8 cellular contexts compared by ENCODE assay signal in the genomic region with DNA sequence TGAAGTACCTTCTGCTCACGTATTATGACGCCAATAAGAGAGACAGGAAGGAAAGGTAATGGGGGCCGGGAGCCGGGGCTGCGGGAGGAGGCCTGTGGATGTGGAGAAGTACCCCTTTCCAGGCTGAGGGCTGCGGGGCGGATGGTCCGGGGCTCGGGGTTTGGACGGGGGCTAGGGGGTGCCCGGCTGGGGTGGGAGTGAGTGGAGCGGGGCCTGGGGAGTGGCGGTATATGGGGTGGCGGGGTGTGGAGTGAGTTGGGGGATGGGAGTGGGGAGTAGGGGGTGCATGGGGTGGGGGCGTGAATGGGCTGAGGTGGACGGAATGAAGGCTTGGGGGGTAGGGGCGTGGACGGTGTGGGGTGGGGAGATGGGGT. TPM values are rescaled to one million over a fixed set of nuclear protein-coding genes. Genes with fewer than 3 reads are reported as not detected.
A peak's percentile ranks its signal among the peaks of the same experiment; 100 is the strongest.
DNase-seq lines count a peak whose midpoint lies in the region; ATAC-seq and TF ChIP-seq lines count a peak whose summit lies in the region.
"Not testable (repeated sequence)": the region's sequence is repeated elsewhere in the genome, so short reads cannot be mapped to it uniquely, and the experiment has no call there.

No MANE protein-coding gene starts in this region.

- H3K4me3 Mint-ChIP-seq in activated naive CD8-positive, alpha-beta T cell treated with anti-CD3 and anti-CD28 coated beads, Interleukin-2, amount 10 ng/mL, durations not matched to agents 7 days and 5 days: peak overlapping the region; percentile 100
- peak overlapping the region; percentile 97 to 99 (median 99) for H3K4me3 Mint-ChIP-seq in immature natural killer cell
- peak overlapping the region; percentile 99 for H3K4me3 Mint-ChIP-seq in neural crest cell
- peak overlapping the region; percentile 99 for H3K4me3 Mint-ChIP-seq in stimulated activated naive CD8-positive, alpha-beta T cell treated with anti-CD3 and anti-CD28 coated beads, Interleukin-15, amount 100 ng/mL, for 72 hours

- DNase-seq in BJ (ENCODE audit: low read depth); SJCRH30; activated naive CD8-positive, alpha-beta T cell treated with anti-CD3 and anti-CD28 coated beads, Interleukin-2, amount 10 ng/mL, durations not matched to agents 7 days and 5 days; epithelial cell of esophagus (ENCODE audit: low read depth); immature natural killer cell; neural crest cell (ENCODE audit: low read depth, low spot score); stimulated activated naive CD8-positive, alpha-beta T cell treated with anti-CD3 and anti-CD28 coated beads, Interleukin-15, amount 100 ng/mL, for 72 hours: not testable (repeated sequence)

- H3K4me3 ChIP-seq in BJ (ENCODE audit: low read depth, low read length) (peak overlapping the region; percentile 58), HEK293 (ENCODE audit: low read depth, low read length) (peak overlapping the region; percentile 63), SJCRH30 (peak overlapping the region; percentile 96), epithelial cell of esophagus (ENCODE audit: low read length) (peak overlapping the region; percentile 68)

- H3K36me3 ChIP-seq in BJ (ENCODE audit: control insufficient read depth, insufficient read depth, low read length); HEK293 (ENCODE audit: control insufficient read depth in 2 of 2, insufficient read depth in 1 of 2, low read length in 2 of 2); SJCRH30: not testable (repeated sequence)

- H3K27ac Mint-ChIP-seq in activated naive CD8-positive, alpha-beta T cell treated with anti-CD3 and anti-CD28 coated beads, Interleukin-2, amount 10 ng/mL, durations not matched to agents 7 days and 5 days: peak overlapping the region; percentile 99
- H3K27ac Mint-ChIP-seq in immature natural killer cell: peak overlapping the region; percentile 96 to 98 (median 98)
- H3K27ac Mint-ChIP-seq in neural crest cell (ENCODE audit: unreplicated experiment): peak overlapping the region; percentile 99
- H3K27ac Mint-ChIP-seq in stimulated activated naive CD8-positive, alpha-beta T cell treated with anti-CD3 and anti-CD28 coated beads, Interleukin-15, amount 100 ng/mL, for 72 hours: peak overlapping the region; percentile 96 to 98

- H3K27ac ChIP-seq in HEK293 (ENCODE audit: extremely low read depth, low read depth, low read length): peak overlapping the region; percentile 82
- H3K27ac ChIP-seq in SJCRH30: peak overlapping the region; percentile 72

- H3K27me3 Mint-ChIP-seq in activated naive CD8-positive, alpha-beta T cell treated with anti-CD3 and anti-CD28 coated beads, Interleukin-2, amount 10 ng/mL, durations not matched to agents 7 days and 5 days: peaks cover 24% of the 10 kb centered on the region
- not testable (repeated sequence) for H3K27me3 Mint-ChIP-seq in immature natural killer cell (ENCODE audit: low read depth in 3 of 3); neural crest cell (ENCODE audit: low read depth)
- H3K27me3 Mint-ChIP-seq in stimulated activated naive CD8-positive, alpha-beta T cell treated with anti-CD3 and anti-CD28 coated beads, Interleukin-15, amount 100 ng/mL, for 72 hours: peaks cover 16% of the 10 kb centered on the region

- POLR2A ChIA-PET in BJ (lab: Charles Lee): not testable (repeated sequence)
- POLR2A ChIA-PET in HEK293 (lab: Yijun Ruan, JAX): interaction anchor here (1.2 kb wide), 1 partner anchor 245 kb away, joined by 3 read pairs; no protein-coding TSS in a partner anchor
- POLR2A ChIA-PET in activated naive CD8-positive, alpha-beta T cell treated with anti-CD3 and anti-CD28 coated beads, Interleukin-2, amount 10 ng/mL, durations not matched to agents 7 days and 5 days (lab: Charles Lee): interaction anchor here (1.3 to 2.8 kb wide), 2 partner anchors 151 to 256 kb away, joined by 7 to 23 read pairs; a partner anchor contains a TSS

- TF ChIP-seq CTCF in BJ (IDR thresholded peaks at IDR 0.05; ENCODE audit: insufficient read depth, low read depth, low read length); HEK293 (tag by site-specific recombination; IDR thresholded peaks at IDR 0.05); epithelial cell of esophagus (IDR thresholded peaks at IDR 0.05; ENCODE audit: insufficient read depth, low read depth, low read length, missing control alignments); neural crest cell (conservative IDR thresholded peaks at IDR 0.05): not testable (repeated sequence)

- not testable (repeated sequence) for H3K36me3 Mint-ChIP-seq in activated naive CD8-positive, alpha-beta T cell treated with anti-CD3 and anti-CD28 coated beads, Interleukin-2, amount 10 ng/mL, durations not matched to agents 7 days and 5 days; immature natural killer cell; neural crest cell (ENCODE audit: low read depth)

- H3K9me3 Mint-ChIP-seq in activated naive CD8-positive, alpha-beta T cell treated with anti-CD3 and anti-CD28 coated beads, Interleukin-2, amount 10 ng/mL, durations not matched to agents 7 days and 5 days; immature natural killer cell; neural crest cell; stimulated activated naive CD8-positive, alpha-beta T cell treated with anti-CD3 and anti-CD28 coated beads, Interleukin-15, amount 100 ng/mL, for 72 hours: not testable (repeated sequence)

- not testable (repeated sequence) for H3K4me1 ChIP-seq in HEK293 (ENCODE audit: control insufficient read depth, insufficient read depth, low read length); SJCRH30

- H3K9me3 ChIP-seq in HEK293 (ENCODE audit: control insufficient read depth, insufficient read depth, low read depth, low read length); SJCRH30 (replicated peaks): not testable (repeated sequence)

- peak; percentile 22 for ATAC-seq in activated naive CD8-positive, alpha-beta T cell treated with anti-CD3 and anti-CD28 coated beads, Interleukin-2, amount 10 ng/mL, durations not matched to agents 7 days and 5 days (ENCODE audit: low read depth)
- ATAC-seq in stimulated activated naive CD8-positive, alpha-beta T cell treated with anti-CD3 and anti-CD28 coated beads, Interleukin-15, amount 100 ng/mL, for 72 hours: peak; percentile 44

- CTCF ChIA-PET in BJ (lab: Yijun Ruan, JAX): interaction anchor here (1.5 to 2.5 kb wide), 3 partner anchors 18 to 707 kb away, joined by 3 to 12 read pairs (median 4); no protein-coding TSS in a partner anchor
- CTCF ChIA-PET in HEK293 (lab: Yijun Ruan, JAX): interaction anchor here (0.6 to 2.7 kb wide), 4 partner anchors 10 to 160 kb away, joined by 3 to 11 read pairs (median 6); no protein-coding TSS in a partner anchor

- not testable (repeated sequence) for H3K27me3 ChIP-seq in BJ (ENCODE audit: control insufficient read depth, insufficient read depth, low read length); SJCRH30

- H3K4me1 Mint-ChIP-seq in activated naive CD8-positive, alpha-beta T cell treated with anti-CD3 and anti-CD28 coated beads, Interleukin-2, amount 10 ng/mL, durations not matched to agents 7 days and 5 days; stimulated activated naive CD8-positive, alpha-beta T cell treated with anti-CD3 and anti-CD28 coated beads, Interleukin-15, amount 100 ng/mL, for 72 hours: not testable (repeated sequence)
- H3K4me1 Mint-ChIP-seq in immature natural killer cell: peaks cover 5 to 12% of the 10 kb centered on the region in 2 donors
- H3K4me1 Mint-ChIP-seq in neural crest cell: peaks cover 17% of the 10 kb centered on the region

RNA-seq across cellular contexts. Expression of a gene that starts 0.9 kb away (rescaled TPM):
- polyA plus RNA-seq in BJ (2011; rRNA removed) (3.3 and 3.8 TPM in 2 replicates), immature natural killer cell (10 to 100 TPM in 1 of 3 donors, 1 to 10 TPM in 2; 5.2 to 14.7 (median 5.6) TPM)
- 25.2 and 30.0 TPM in 2 replicates for polyA minus RNA-seq in BJ (2011; rRNA and poly(A)+ RNA removed)
- total RNA-seq in SJCRH30 (2014; rRNA removed; shearing (Covaris generic)): 15.4 and 27.1 TPM in 2 replicates
- 10 to 100 TPM; 68.9 to 69.3 TPM for total RNA-seq in activated naive CD8-positive, alpha-beta T cell treated with anti-CD3 and anti-CD28 coated beads, Interleukin-2, amount 10 ng/mL, durations not matched to agents 7 days and 5 days
- total RNA-seq in neural crest cell: 36.0 and 36.2 TPM in 2 replicates

RNA-seq across cellular contexts. Expression of a gene that starts 19.2 kb away (rescaled TPM):
- 7.7 and 10.7 TPM in 2 replicates for polyA plus RNA-seq in BJ (2011; rRNA removed)
- 5.5 and 7.6 TPM in 2 replicates for polyA minus RNA-seq in BJ (2011; rRNA and poly(A)+ RNA removed)
- total RNA-seq in SJCRH30 (2014; rRNA removed; shearing (Covaris generic)): 4.8 and 5.9 TPM in 2 replicates
- 10 to 100 TPM; 26.9 to 31.5 TPM for total RNA-seq in activated naive CD8-positive, alpha-beta T cell treated with anti-CD3 and anti-CD28 coated beads, Interleukin-2, amount 10 ng/mL, durations not matched to agents 7 days and 5 days
- polyA plus RNA-seq in immature natural killer cell: 10 to 100 TPM; 11.0 to 18.1 (median 13.2) TPM
- 39.2 and 41.1 TPM in 2 replicates for total RNA-seq in neural crest cell
